Comparison of ENCODE assay signal across 24 cellular contexts in genomic region chr12:116614194-116614885, GRCh38. TPM values are rescaled to one million over a fixed set of nuclear protein-coding genes. Genes with fewer than 3 reads are reported as not detected.
A peak's percentile ranks its signal among the peaks of the same experiment; 100 is the strongest.
DNase-seq lines count a peak whose midpoint lies in the region; ATAC-seq and TF ChIP-seq lines count a peak whose summit lies in the region.
"Had no signal": no experiment of that assay in that cellular context is flagged by ENCODE, and none has a peak within 500 bp of the region (broad histone marks: within the 10 kb centered on the region; RNA-seq: fewer than 3 reads in every experiment).

No MANE protein-coding gene starts in this region.

- peaks cover 4% of the 10 kb centered on the region; the same call in 1 of the 2 replicates for H3K9me3 ChIP-seq in IMR-90 (ENCODE audit: control insufficient read depth, insufficient read depth, low read length)

- no peak overlapping the region for H3K4me2 ChIP-seq in IMR-90 (ENCODE audit: low read depth, low read length)

- WGBS in IMR-90 (ENCODE audit: extremely low coverage in 2 of 2, insufficient read length in 1 of 2), 2 experiments = 50% methylated on average over 2 of the region's 10 CpGs; no CpG with 5 or more reads in 1 of the 2 experiments

- TF ChIP-seq CTCF in IMR-90 (conservative IDR thresholded peaks at IDR 0.05; ENCODE audit: low read depth, low read length) = no peak

- no peak overlapping the region for H3K27ac Mint-ChIP-seq in activated T-cell treated with anti-CD3 and anti-CD28 coated beads, Interleukin-2, amount 50 U/mL, for 72 hours
- H3K27ac Mint-ChIP-seq: H9 had no signal

- no peak overlapping the region for H3K4me3 ChIP-seq in IMR-90 (ENCODE audit: insufficient read depth, low read depth, low read length)

- H2AK5ac ChIP-seq in IMR-90 (ENCODE audit: low read depth, low read length) = no peak overlapping the region

- H3K27me3 ChIP-seq in IMR-90 (ENCODE audit: control insufficient read depth, insufficient read depth, low read length) = peaks cover 4% of the 10 kb centered on the region

- no peak overlapping the region for H4K5ac ChIP-seq in IMR-90 (ENCODE audit: low read depth, low read length)

- DNase-seq in ELR (ENCODE audit: low read depth) (peak; percentile 48), IMR-90 (peak; percentile 32), cerebellar nuclear complex (lab: John Stamatoyannopoulos, UW) (peak; percentile 82 to 91), left kidney (ENCODE audit: low read depth, low spot score) (peak; percentile 58), NCI-H1417 treated with DMSO at 0.1 percent for 48 hours (lab: John Stamatoyannopoulos, UW) (no peak), activated gamma-delta T cell treated with Interleukin-2 at 50 U/mL for 16 hours (no peak), DMS53 (lab: John Stamatoyannopoulos, UW) (no peak)
- DNase-seq in activated T-cell treated with anti-CD3 and anti-CD28 coated beads, Interleukin-2, amount 50 U/mL, for 72 hours = no peak
- DNase-seq: CD4-positive, alpha-beta memory T cell; COR-L47; EL; H9; Kasumi-1; NCI-H1092 treated with DMSO at 0.1 percent for 48 hours; NCI-H1436 treated with DMSO at 0.1 percent for 48 hours; NCI-H1930; NCI-H2107; NCI-H446 treated with DMSO at 0.1 percent for 48 hours; NCI-H526 treated with DMSO at 0.1 percent for 48 hours; SHP77 had no signal

- no peak overlapping the region for H2BK120ac ChIP-seq in IMR-90 (ENCODE audit: low read depth, low read length)

- POLR2A ChIA-PET in IMR-90 (lab: Charles Lee; ENCODE audit: unreplicated experiment) = no interaction called here

- CTCF ChIA-PET in IMR-90 (lab: Yijun Ruan, JAX) = interaction anchor here (0.6 to 0.7 kb wide), 2 partner anchors 8 to 716 kb away, joined by 3 to 4 read pairs; no protein-coding TSS in a partner anchor

- H3K4me3 Mint-ChIP-seq in activated T-cell treated with anti-CD3 and anti-CD28 coated beads, Interleukin-2, amount 50 U/mL, for 72 hours = no peak overlapping the region
- H3K4me3 Mint-ChIP-seq: CD4-positive, alpha-beta memory T cell; H9 had no signal

- H2BK5ac ChIP-seq in IMR-90 (ENCODE audit: low read depth, low read length, poor library complexity, severe bottlenecking) = no peak overlapping the region

- no TSS peak for BruUV-seq in IMR-90 (replicated peaks; lab: Mats Ljungman, UMichigan)

- ATAC-seq in IMR-90 (ENCODE audit: low read depth) = peak; percentile 40; the same call in 1 of the 2 replicates
- no peak for ATAC-seq in activated T-cell treated with anti-CD3 and anti-CD28 coated beads, Interleukin-2, amount 50 U/mL, for 72 hours (replicated peaks in 1 of 2)
- ATAC-seq: Panc1 had no signal

- TF ChIP-seq RAD21 in IMR-90 (IDR thresholded peaks at IDR 0.05; ENCODE audit: low read length) = no peak

- no peaks in the 10 kb centered on the region for H4K20me1 ChIP-seq in IMR-90 (ENCODE audit: insufficient read depth, low read length)

- H2BK20ac ChIP-seq in IMR-90 (ENCODE audit: low read depth, low read length) = no peak overlapping the region

- H2BK15ac ChIP-seq in IMR-90 (ENCODE audit: low read depth, low read length) = no peak overlapping the region

- TF ChIP-seq POLR2A in IMR-90 (IDR thresholded peaks at IDR 0.05; ENCODE audit: low read depth, low read length) = no peak

- no peak overlapping the region for H3K18ac ChIP-seq in IMR-90 (ENCODE audit: low read depth, low read length)

- no peaks in the 10 kb centered on the region for H3K36me3 ChIP-seq in IMR-90 (ENCODE audit: control insufficient read depth, insufficient read depth, low read length)

- in situ Hi-C loops in IMR-90 (cut with MboI; ENCODE audit: low sequenced_read_pairs) = no loop called here

- intact Hi-C loops in IMR-90 (cut with micrococcal nuclease) = no loop called here

- no peaks in the 10 kb centered on the region for H3K9me1 ChIP-seq in IMR-90 (ENCODE audit: insufficient read depth, low read length)

- H4K91ac ChIP-seq in IMR-90 (ENCODE audit: insufficient read depth, low read depth, low read length) = no peak overlapping the region

- no peak overlapping the region for H3K14ac ChIP-seq in IMR-90 (replicated peaks; ENCODE audit: low read depth, low read length)

- dilution Hi-C loops in IMR-90 (cut with HindIII; ENCODE audit: low sequenced_read_pairs, unreplicated experiment) = no loop called here

- H3K27ac ChIP-seq in IMR-90 (ENCODE audit: insufficient read depth, low read length) = no peak overlapping the region
- H3K27ac ChIP-seq: HL-60, RWPE1 had no signal

- H3K4ac ChIP-seq in IMR-90 (ENCODE audit: low read depth, low read length) = no peak overlapping the region

- no peaks in the 10 kb centered on the region for H3K36me3 Mint-ChIP-seq in activated T-cell treated with anti-CD3 and anti-CD28 coated beads, Interleukin-2, amount 50 U/mL, for 72 hours (ENCODE audit: insufficient read depth in 2 of 2)
- H3K36me3 Mint-ChIP-seq: CD4-positive, alpha-beta memory T cell had no signal

- no peaks in the 10 kb centered on the region for H3K4me1 Mint-ChIP-seq in activated T-cell treated with anti-CD3 and anti-CD28 coated beads, Interleukin-2, amount 50 U/mL, for 72 hours (ENCODE audit: low read depth)

- no peak overlapping the region for H2AFZ ChIP-seq in IMR-90 (replicated peaks; ENCODE audit: low read length, poor library complexity)

- H3K56ac ChIP-seq in IMR-90 (ENCODE audit: extremely low read depth, insufficient read depth, low read length) = no peak overlapping the region

- H3K23ac ChIP-seq in IMR-90 (ENCODE audit: low read depth, low read length) = no peak overlapping the region

- H3K79me1 ChIP-seq in IMR-90 (ENCODE audit: low read depth in 1 of 2, low read length in 2 of 2) = no peaks in the 10 kb centered on the region

- H3K9me3 Mint-ChIP-seq in activated T-cell treated with anti-CD3 and anti-CD28 coated beads, Interleukin-2, amount 50 U/mL, for 72 hours = no peaks in the 10 kb centered on the region

- no peak overlapping the region for H2AK9ac ChIP-seq in IMR-90 (replicated peaks; ENCODE audit: low read depth, low read length, poor library complexity)

- H3K27me3 Mint-ChIP-seq in activated T-cell treated with anti-CD3 and anti-CD28 coated beads, Interleukin-2, amount 50 U/mL, for 72 hours (ENCODE audit: low read depth) = no peaks in the 10 kb centered on the region

- H3K4me1 ChIP-seq in IMR-90 (ENCODE audit: control insufficient read depth, insufficient read depth, low read length) = no peaks in the 10 kb centered on the region

- no peak overlapping the region for H4K8ac ChIP-seq in IMR-90 (ENCODE audit: low read depth in 2 of 2, low read length in 2 of 2)

- H3K9ac ChIP-seq in IMR-90 (ENCODE audit: low read depth, low read length) = no peak overlapping the region

TF ChIP-seq in IMR-90, 13 proteins besides CTCF, POLR2A, EP300 and RAD21:
- TF ChIP-seq RCOR1 (IDR thresholded peaks at IDR 0.05; ENCODE audit: insufficient replicate concordance, low read length) (no peak), RFX5 (IDR thresholded peaks at IDR 0.05; ENCODE audit: low read depth, low read length) (no peak), SMC3 (IDR thresholded peaks at IDR 0.05; ENCODE audit: low read depth, low read length) (no peak), BHLHE40 (IDR thresholded peaks at IDR 0.05; ENCODE audit: low read depth, low read length) (no peak), USF2 (IDR thresholded peaks at IDR 0.05; ENCODE audit: low read depth, low read length) (no peak), ELK1 (IDR thresholded peaks at IDR 0.05; ENCODE audit: borderline replicate concordance, low read depth, low read length) (no peak), MAFK (IDR thresholded peaks at IDR 0.05; ENCODE audit: low read depth, low read length) (no peak), NFE2L2 (IDR thresholded peaks at IDR 0.05; ENCODE audit: low read depth, low read length) (no peak), CEBPB (IDR thresholded peaks at IDR 0.05; ENCODE audit: low read depth, low read length) (no peak), FOS (IDR thresholded peaks at IDR 0.05; ENCODE audit: low read depth, low read length) (no peak), MAZ (IDR thresholded peaks at IDR 0.05; ENCODE audit: borderline replicate concordance, low read depth, low read length) (no peak), CHD1 (IDR thresholded peaks at IDR 0.05; ENCODE audit: low read depth, low read length) (no peak), MXI1 (IDR thresholded peaks at IDR 0.05; ENCODE audit: borderline replicate concordance, low read depth, low read length) (no peak)

RNA-seq across cellular contexts. Expression of gene MAP1LC3B2, which starts 55.2 kb away (rescaled TPM):
- total RNA-seq in IMR-90 (2012; rRNA removed) = 0.28 TPM in 1 of 2 replicates, not detected in the other
- polyA plus RNA-seq in IMR-90 (2012; rRNA removed) = 1.4 TPM in 2 replicates
- polyA plus RNA-seq in IMR-90 (2012; cell fraction: cytosol; rRNA removed) = 0.55 and 0.97 TPM in 2 replicates
- polyA plus RNA-seq in IMR-90 (2012; cell fraction: nucleus; rRNA removed; ENCODE audit: low replicate concordance) = 0.26 and 1.5 TPM in 2 replicates
- total RNA-seq in activated T-cell treated with anti-CD3 and anti-CD28 coated beads, Interleukin-2, amount 50 U/mL, for 72 hours = 1 to 10 TPM; 2.0 to 2.1 TPM
- total RNA-seq: SK-MEL-5 had no signal

Comparison
In these comparisons a context has a peak if more than half of its experiments do, and no peak if none do; other contexts are left out.
1. DNase-seq: peak in ELR (single experiment), IMR-90 (single experiment), cerebellar nuclear complex (2 of 2) and left kidney (single experiment); none in NCI-H1417 treated with DMSO at 0.1 percent for 48 hours (single experiment), activated T-cell treated with anti-CD3 and anti-CD28 coated beads, Interleukin-2, amount 50 U/mL, for 72 hours (0 of 2), activated gamma-delta T cell treated with Interleukin-2 at 50 U/mL for 16 hours (single experiment) and DMS53 (single experiment).